In the genomic region with DNA sequence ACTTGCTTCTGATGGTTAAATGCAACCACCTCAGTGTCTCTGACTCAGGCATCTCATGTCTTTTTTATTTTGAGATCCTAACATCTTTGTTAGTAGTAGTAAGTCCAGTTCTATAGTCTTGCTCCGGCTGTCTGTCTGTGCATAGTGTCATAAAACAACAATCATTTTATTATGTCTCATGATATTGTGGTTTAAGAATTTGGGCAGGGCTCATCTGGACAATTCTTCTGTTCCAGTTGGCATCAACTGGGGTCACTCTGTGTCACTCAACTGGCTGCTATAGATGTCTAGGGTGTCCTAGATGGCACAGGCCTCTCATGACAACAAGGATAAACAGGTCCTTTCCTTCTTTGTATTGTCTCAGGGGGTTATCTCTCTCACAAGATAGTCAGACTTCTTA, we compare ENCODE assay signal across 21 cellular contexts.
"Had no signal": no experiment of that assay in that cellular context is flagged by ENCODE, and none has a peak within 500 bp of the region (broad histone marks: within the 10 kb centered on the region; RNA-seq: fewer than 3 reads in every experiment).

No MANE protein-coding gene starts in this region.

- H3K4me3 ChIP-seq: cardiac muscle cell, left lung, lung, right lobe of liver, thoracic aorta, upper lobe of left lung had no signal

- H3K27ac Mint-ChIP-seq: activated CD4-positive, alpha-beta memory T cell treated with anti-CD3 and anti-CD28 coated beads for 36 hours; activated naive CD4-positive, alpha-beta T cell treated with anti-CD3 and anti-CD28 coated beads, Interleukin-2, amount 10 ng/mL, durations not matched to agents 7 days and 5 days; natural killer cell; T-helper 17 cell had no signal

- H3K36me3 Mint-ChIP-seq: activated CD4-positive, alpha-beta memory T cell treated with anti-CD3 and anti-CD28 coated beads for 36 hours; activated naive CD4-positive, alpha-beta T cell treated with anti-CD3 and anti-CD28 coated beads, Interleukin-2, amount 10 ng/mL, durations not matched to agents 7 days and 5 days had no signal

- H3K36me3 ChIP-seq: cardiac muscle cell, left lung, neutrophil, right lobe of liver, thoracic aorta, upper lobe of left lung had no signal

- H3K4me1 Mint-ChIP-seq: activated naive CD4-positive, alpha-beta T cell treated with anti-CD3 and anti-CD28 coated beads, Interleukin-2, amount 10 ng/mL, durations not matched to agents 7 days and 5 days; T-helper 17 cell had no signal

- ATAC-seq: left lung, natural killer cell, right lobe of liver, T-helper 17 cell had no signal

- H3K27me3 ChIP-seq: cardiac muscle cell, left lung, neutrophil, right lobe of liver, upper lobe of left lung had no signal

- H3K4me3 Mint-ChIP-seq: activated CD4-positive, alpha-beta memory T cell treated with anti-CD3 and anti-CD28 coated beads for 36 hours; activated naive CD4-positive, alpha-beta T cell treated with anti-CD3 and anti-CD28 coated beads, Interleukin-2, amount 10 ng/mL, durations not matched to agents 7 days and 5 days; natural killer cell; T-helper 17 cell had no signal

- H3K4me1 ChIP-seq: left lung, right lobe of liver, upper lobe of left lung had no signal

- H3K27ac ChIP-seq: cardiac muscle cell, epithelial cell of prostate, left lung, neutrophil, right lobe of liver, thoracic aorta, upper lobe of left lung had no signal

- DNase-seq: activated CD4-positive, alpha-beta memory T cell treated with anti-CD3 and anti-CD28 coated beads for 36 hours; activated CD4-positive, alpha-beta T cell treated with anti-CD3 and anti-CD28 coated beads for 4 hours; activated CD4-positive, CD25-positive, alpha-beta regulatory T cell; activated effector memory CD4-positive, alpha-beta T cell treated with anti-CD3 and anti-CD28 coated beads, Interleukin-2, amount 50 U/mL, for 16 hours; activated naive CD4-positive, alpha-beta T cell treated with anti-CD3 and anti-CD28 coated beads, Interleukin-2, amount 10 ng/mL, durations not matched to agents 7 days and 5 days; activated T-cell treated with anti-CD3 and anti-CD28 coated beads, Interleukin-2, amount 50 U/mL, for 48 hours; amygdala; hippocampal formation; kidney glomerular epithelial cell; left lung; natural killer cell; right lobe of liver; stimulated activated CD4-positive, alpha-beta T cell treated with anti-CD3 and anti-CD28 coated beads, Interleukin-4, amount 100 ng/mL, for 24 hours; stimulated activated naive CD4-positive, alpha-beta T cell treated with Interleukin-2 at 50 U/mL for 16 hours; T-helper 17 cell; upper lobe of left lung had no signal

- H3K9me3 ChIP-seq: left lung, neutrophil, right lobe of liver, thoracic aorta, upper lobe of left lung had no signal

- H3K27me3 Mint-ChIP-seq: activated CD4-positive, alpha-beta memory T cell treated with anti-CD3 and anti-CD28 coated beads for 36 hours; activated naive CD4-positive, alpha-beta T cell treated with anti-CD3 and anti-CD28 coated beads, Interleukin-2, amount 10 ng/mL, durations not matched to agents 7 days and 5 days; T-helper 17 cell had no signal
